8 cellular contexts compared by ENCODE assay signal in genomic region chr7:28626629-28627262, GRCh38.
DNase-seq lines count a peak whose midpoint lies in the region; ATAC-seq, FAIRE-seq and TF ChIP-seq lines count a peak whose summit lies in the region.

No MANE protein-coding gene starts in this region.

- intact Hi-C loops in left lung (cut with DNase I) (loop anchor here in 1 of 2 donors (10.0 kb wide), 1 partner anchor 232 kb away; no protein-coding TSS in a partner anchor), transverse colon (cut with DNase I; ENCODE audit: low total_unique reads) (no loop called here)

- H3K4me3 Mint-ChIP-seq in CD4-positive, CD25-positive, alpha-beta regulatory T cell, result no peak overlapping the region
- H3K4me3 Mint-ChIP-seq in astrocyte (ENCODE audit: unreplicated experiment), result no peak overlapping the region
- no peak overlapping the region for H3K4me3 Mint-ChIP-seq in stimulated activated effector memory CD8-positive, alpha-beta T cell treated with anti-CD3 and anti-CD28 coated beads, Interleukin-12 subunit alpha, Interleukin-12 subunit beta, amount 100 ng/mL, for 72 hours

- no peak overlapping the region for H3K4me3 ChIP-seq in CD4-positive, CD25-positive, alpha-beta regulatory T cell (ENCODE audit: low read depth, low read length)
- H3K4me3 ChIP-seq in astrocyte (ENCODE audit: insufficient read depth, low read depth, low read length), result no peak overlapping the region
- no peak overlapping the region for H3K4me3 ChIP-seq in left lung
- H3K4me3 ChIP-seq in transverse colon, result no peak overlapping the region

- ATAC-seq in CD4-positive, CD25-positive, alpha-beta regulatory T cell (ENCODE audit: low read depth in 2 of 2), result no peak
- ATAC-seq in GM18868 (IDR thresholded peaks at IDR 0.05; ENCODE audit: unreplicated experiment) (peak; percentile 57), left lung (peak; percentile 78), GM18517 (IDR thresholded peaks at IDR 0.05; ENCODE audit: unreplicated experiment) (no peak)
- no peak for ATAC-seq in stimulated activated effector memory CD8-positive, alpha-beta T cell treated with anti-CD3 and anti-CD28 coated beads, Interleukin-12 subunit alpha, Interleukin-12 subunit beta, amount 100 ng/mL, for 72 hours

- H3K79me2 ChIP-seq in astrocyte (ENCODE audit: insufficient read depth, low read length), result no peaks in the 10 kb centered on the region

- WGBS in transverse colon (ENCODE audit: low coverage in 1 of 2), 2 donors, result 26 to 43% methylated on average over 5 to 7 of the region's 7 CpGs

- no peaks in the 10 kb centered on the region for H3K4me1 Mint-ChIP-seq in CD4-positive, CD25-positive, alpha-beta regulatory T cell
- H3K4me1 Mint-ChIP-seq in astrocyte (ENCODE audit: low read depth, unreplicated experiment), result peaks cover 21% of the 10 kb centered on the region
- H3K4me1 Mint-ChIP-seq in stimulated activated effector memory CD8-positive, alpha-beta T cell treated with anti-CD3 and anti-CD28 coated beads, Interleukin-12 subunit alpha, Interleukin-12 subunit beta, amount 100 ng/mL, for 72 hours, result no peaks in the 10 kb centered on the region

- H3K4me1 ChIP-seq in CD4-positive, CD25-positive, alpha-beta regulatory T cell (ENCODE audit: control insufficient read depth, insufficient read depth, low read length, poor library complexity, severe bottlenecking), result no peaks in the 10 kb centered on the region
- H3K4me1 ChIP-seq in astrocyte (ENCODE audit: insufficient read depth, low read length) (peaks cover 3% of the 10 kb centered on the region), left lung (peaks cover 3 to 6% of the 10 kb centered on the region in 2 donors), transverse colon (peaks cover 0 to 32% (median 1%) of the 10 kb centered on the region in 4 donors)

- H3K27me3 Mint-ChIP-seq in CD4-positive, CD25-positive, alpha-beta regulatory T cell, result peaks cover 24% of the 10 kb centered on the region
- H3K27me3 Mint-ChIP-seq in astrocyte (ENCODE audit: low read depth, unreplicated experiment), result peaks cover 1% of the 10 kb centered on the region

- no peak for FAIRE-seq in astrocyte (lab: Jason Lieb, UNC)

- peak; percentile 57 for TF ChIP-seq CTCF in astrocyte (IDR thresholded peaks at IDR 0.05; ENCODE audit: insufficient read depth, low read depth, low read length)
- peak; percentile 48 to 66 for TF ChIP-seq CTCF in left lung (IDR thresholded peaks at IDR 0.05)
- TF ChIP-seq CTCF in transverse colon (IDR thresholded peaks at IDR 0.05), result peak; percentile 49 to 59 (median 53)

- no peak overlapping the region for H3K27ac Mint-ChIP-seq in CD4-positive, CD25-positive, alpha-beta regulatory T cell
- peak overlapping the region; percentile 34 for H3K27ac Mint-ChIP-seq in astrocyte (ENCODE audit: unreplicated experiment)
- no peak overlapping the region for H3K27ac Mint-ChIP-seq in stimulated activated effector memory CD8-positive, alpha-beta T cell treated with anti-CD3 and anti-CD28 coated beads, Interleukin-12 subunit alpha, Interleukin-12 subunit beta, amount 100 ng/mL, for 72 hours

- TF ChIP-seq POLR2A in transverse colon (IDR thresholded peaks at IDR 0.05), result no peak

- H3K36me3 ChIP-seq in CD4-positive, CD25-positive, alpha-beta regulatory T cell (ENCODE audit: control insufficient read depth, insufficient read depth, low read length), result no peaks in the 10 kb centered on the region
- H3K36me3 ChIP-seq in astrocyte (ENCODE audit: insufficient read depth, low read length) (no peaks in the 10 kb centered on the region), left lung (no peaks in the 10 kb centered on the region), transverse colon (no peaks in the 10 kb centered on the region)

- no peak overlapping the region for H2AFZ ChIP-seq in astrocyte (ENCODE audit: low read depth, low read length)

- no peaks in the 10 kb centered on the region for H3K9me3 ChIP-seq in CD4-positive, CD25-positive, alpha-beta regulatory T cell (ENCODE audit: control insufficient read depth in 2 of 2, low read length in 2 of 2)
- H3K9me3 ChIP-seq in astrocyte (ENCODE audit: insufficient read depth, low read depth, low read length) (no peaks in the 10 kb centered on the region), left lung (no peaks in the 10 kb centered on the region), transverse colon (no peaks in the 10 kb centered on the region)

- TF ChIP-seq EP300 in transverse colon (IDR thresholded peaks at IDR 0.05; ENCODE audit: low read depth), result no peak

- no peaks in the 10 kb centered on the region for H3K36me3 Mint-ChIP-seq in CD4-positive, CD25-positive, alpha-beta regulatory T cell
- H3K36me3 Mint-ChIP-seq in astrocyte (ENCODE audit: low read depth, unreplicated experiment), result no peaks in the 10 kb centered on the region
- no peaks in the 10 kb centered on the region for H3K36me3 Mint-ChIP-seq in stimulated activated effector memory CD8-positive, alpha-beta T cell treated with anti-CD3 and anti-CD28 coated beads, Interleukin-12 subunit alpha, Interleukin-12 subunit beta, amount 100 ng/mL, for 72 hours

- peak in 2 of 3 donors; percentile 7 to 40 for DNase-seq in CD4-positive, CD25-positive, alpha-beta regulatory T cell
- peak; percentile 36 for DNase-seq in NCI-H2081 treated with DMSO at 0.1 percent for 48 hours (lab: John Stamatoyannopoulos, UW)
- peak; percentile 31 for DNase-seq in astrocyte (ENCODE audit: low read depth)
- no peak for DNase-seq in left lung
- DNase-seq in transverse colon, result no peak
- no peak for DNase-seq in stimulated activated effector memory CD8-positive, alpha-beta T cell treated with anti-CD3 and anti-CD28 coated beads, Interleukin-12 subunit alpha, Interleukin-12 subunit beta, amount 100 ng/mL, for 72 hours (ENCODE audit: low spot score in 2 of 2)

- H3K9me3 Mint-ChIP-seq in CD4-positive, CD25-positive, alpha-beta regulatory T cell, result peaks cover 0 to 2% (median 0%) of the 10 kb centered on the region in 7 donors
- no peaks in the 10 kb centered on the region for H3K9me3 Mint-ChIP-seq in astrocyte (ENCODE audit: unreplicated experiment)
- H3K9me3 Mint-ChIP-seq in stimulated activated effector memory CD8-positive, alpha-beta T cell treated with anti-CD3 and anti-CD28 coated beads, Interleukin-12 subunit alpha, Interleukin-12 subunit beta, amount 100 ng/mL, for 72 hours, result no peaks in the 10 kb centered on the region

- no peaks in the 10 kb centered on the region for H4K20me1 ChIP-seq in astrocyte (ENCODE audit: insufficient read depth, low read length)

- no peak overlapping the region for H3K9ac ChIP-seq in astrocyte (ENCODE audit: low read length)

- H3K27me3 ChIP-seq in CD4-positive, CD25-positive, alpha-beta regulatory T cell (ENCODE audit: control insufficient read depth, insufficient read depth, low read length), result peaks cover 2% of the 10 kb centered on the region
- H3K27me3 ChIP-seq in astrocyte (ENCODE audit: insufficient read depth, low read length) (peaks cover 4% of the 10 kb centered on the region), left lung (peaks cover 0 to 8% of the 10 kb centered on the region in 2 donors), transverse colon (no peaks in the 10 kb centered on the region)

- no peak overlapping the region for H3K4me2 ChIP-seq in astrocyte (ENCODE audit: low read length)

- H3K27ac ChIP-seq in CD4-positive, CD25-positive, alpha-beta regulatory T cell (ENCODE audit: insufficient read depth, low read length, poor library complexity, severe bottlenecking), result no peak overlapping the region
- H3K27ac ChIP-seq in astrocyte (ENCODE audit: low read depth, low read length), result no peak overlapping the region
- no peak overlapping the region for H3K27ac ChIP-seq in left lung
- no peak overlapping the region for H3K27ac ChIP-seq in transverse colon

- in situ Hi-C loops in transverse colon (cut with MboI; ENCODE audit: low pct_ligation_motif_present in 1 of 4, low pct_unique_long_range_greater_than_20kb in 1 of 4, low sequenced_read_pairs in 3 of 4), result no loop called here

Comparison
In these comparisons a context has a peak if more than half of its experiments do, and no peak if none do; other contexts are left out.
1. ATAC-seq: peak in GM18868 (single experiment) and left lung (single experiment); none in CD4-positive, CD25-positive, alpha-beta regulatory T cell (0 of 2), stimulated activated effector memory CD8-positive, alpha-beta T cell treated with anti-CD3 and anti-CD28 coated beads, Interleukin-12 subunit alpha, Interleukin-12 subunit beta, amount 100 ng/mL, for 72 hours (single experiment) and GM18517 (single experiment).
2. DNase-seq: peak in CD4-positive, CD25-positive, alpha-beta regulatory T cell (2 of 3), NCI-H2081 treated with DMSO at 0.1 percent for 48 hours (single experiment) and astrocyte (single experiment); none in left lung (0 of 2), transverse colon (single experiment) and stimulated activated effector memory CD8-positive, alpha-beta T cell treated with anti-CD3 and anti-CD28 coated beads, Interleukin-12 subunit alpha, Interleukin-12 subunit beta, amount 100 ng/mL, for 72 hours (0 of 2).
3. Peak in every context shown above with its lines, with median percentiles within 50 percentile points of each other: CTCF ChIP-seq.